ENCODE assay signal across 13 cellular contexts in the genomic region with DNA sequence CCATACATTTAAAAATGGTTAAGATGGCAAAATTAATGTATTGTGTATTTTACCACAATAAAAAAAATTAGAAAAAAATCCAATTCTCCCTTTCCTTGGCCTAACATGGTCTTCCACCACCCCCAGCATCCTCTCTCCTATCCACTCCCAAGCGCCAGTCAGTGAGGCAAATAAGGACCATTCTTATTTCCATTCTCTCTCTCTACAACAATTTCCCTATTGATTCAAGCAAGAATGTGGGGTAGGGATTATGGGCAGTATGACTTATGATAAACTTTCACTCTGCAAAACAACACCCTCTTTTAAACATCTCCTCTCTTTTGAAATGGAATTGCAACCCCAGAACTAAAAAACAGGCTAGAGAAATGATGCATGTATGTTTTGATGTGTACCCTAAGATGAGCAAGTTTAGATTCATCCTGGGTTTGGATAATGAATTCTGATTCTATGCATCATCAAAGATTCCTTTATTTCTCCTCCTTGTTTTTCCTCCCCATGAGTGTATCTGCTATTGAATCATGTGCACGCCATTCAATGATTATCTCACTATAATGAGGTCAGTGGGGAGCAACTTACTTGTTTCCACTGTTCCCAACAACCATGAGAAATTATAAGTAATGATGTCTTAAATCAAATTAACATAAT. TPM values are rescaled to one million over a fixed set of nuclear protein-coding genes. Genes with fewer than 3 reads are reported as not detected.
DNase-seq lines count a peak whose midpoint lies in the region; ATAC-seq and TF ChIP-seq lines count a peak whose summit lies in the region.
"Had no signal": no experiment of that assay in that cellular context is flagged by ENCODE, and none has a peak within 500 bp of the region (broad histone marks: within the 10 kb centered on the region; RNA-seq: fewer than 3 reads in every experiment).

No MANE protein-coding gene starts in this region.

- H3K9me3 ChIP-seq in RWPE2 (ENCODE audit: severe bottlenecking): no peaks in the 10 kb centered on the region
- H3K9me3 ChIP-seq: SJCRH30 had no signal

- H3K27me3 ChIP-seq in BJ (ENCODE audit: control insufficient read depth, insufficient read depth, low read length) (no peaks in the 10 kb centered on the region), RWPE2 (ENCODE audit: insufficient read depth, poor library complexity, severe bottlenecking) (no peaks in the 10 kb centered on the region)
- H3K27me3 ChIP-seq: SJCRH30 had no signal

- H3K27ac ChIP-seq in RWPE2 (ENCODE audit: poor library complexity, severe bottlenecking): peak overlapping the region; percentile 99
- H3K27ac ChIP-seq: SJCRH30 had no signal

- CTCF ChIA-PET in BJ (lab: Yijun Ruan, JAX): interaction anchor here (1.1 kb wide), 2 partner anchors 30 to 54 kb away, joined by 3 to 5 read pairs; no protein-coding TSS in a partner anchor

- DNase-seq in BJ (ENCODE audit: low read depth) (no peak), RWPE2 (ENCODE audit: low spot score) (no peak), fibroblast of gingiva (ENCODE audit: low read depth) (peak; percentile 35), pons (ENCODE audit: low spot score) (peak; percentile 90), HT-29 (ENCODE audit: low spot score) (no peak), islet precursor cell (no peak)
- no peak for DNase-seq in activated CD8-positive, alpha-beta memory T cell treated with anti-CD3 and anti-CD28 coated beads, Interleukin-2, amount 50 U/mL, for 4 hours
- DNase-seq: activated CD4-positive, alpha-beta T cell treated with anti-CD3 and anti-CD28 coated beads, Interleukin-2, amount 10 ng/mL, durations not matched to agents 7 days and 5 days; activated naive CD8-positive, alpha-beta T cell treated with anti-CD3 and anti-CD28 coated beads for 36 hours; SJCRH30; stimulated activated CD4-positive, alpha-beta T cell treated with anti-CD3 and anti-CD28 coated beads, Interleukin-15, amount 100 ng/mL, for 24 hours; stimulated activated naive CD8-positive, alpha-beta T cell treated with anti-CD3 and anti-CD28 coated beads, Interleukin-15, Interleukin-2, amounts not matched to agents 100 U/mL and 50 U/mL, for 24 hours had no signal

- POLR2A ChIA-PET in BJ (lab: Charles Lee): no interaction called here

- H3K36me3 ChIP-seq in BJ (ENCODE audit: control insufficient read depth, insufficient read depth, low read length) (no peaks in the 10 kb centered on the region), RWPE2 (ENCODE audit: low read depth) (peaks cover 49% of the 10 kb centered on the region)

- TF ChIP-seq CTCF in BJ (IDR thresholded peaks at IDR 0.05; ENCODE audit: insufficient read depth, low read depth, low read length): no peak
- TF ChIP-seq CTCF in RWPE2 (IDR thresholded peaks at IDR 0.05; ENCODE audit: poor library complexity, severe bottlenecking): no peak

- 0 out of 2 replicates have a peak overlapping the region, but pooled peaks have one; percentile 1 for H3K4me3 ChIP-seq in BJ (ENCODE audit: low read depth, low read length)
- H3K4me3 ChIP-seq in RWPE2 (ENCODE audit: severe bottlenecking): peak overlapping the region; percentile 1
- H3K4me3 ChIP-seq: SJCRH30 had no signal

- peaks cover 52% of the 10 kb centered on the region for H3K4me1 ChIP-seq in RWPE2 (ENCODE audit: insufficient read depth, poor library complexity, severe bottlenecking)

- peak; percentile 37 for ATAC-seq in RWPE2 (ENCODE audit: low read depth)
- ATAC-seq in GM19455 (IDR thresholded peaks at IDR 0.05; ENCODE audit: unreplicated experiment): no peak
- ATAC-seq: stimulated activated naive CD8-positive, alpha-beta T cell treated with anti-CD3 and anti-CD28 coated beads, Interleukin-15, Interleukin-2, amounts not matched to agents 100 U/mL and 50 U/mL, for 24 hours had no signal

RNA-seq across cellular contexts. Expression of a gene that starts 3.5 kb away (rescaled TPM):
- polyA plus RNA-seq in BJ (2011; rRNA removed): 18.0 and 21.2 TPM in 2 replicates
- 77.1 and 91.6 TPM in 2 replicates for polyA minus RNA-seq in BJ (2011; rRNA and poly(A)+ RNA removed)
- 1.1 and 2.3 TPM in 2 replicates for total RNA-seq in HT-29 (2014; rRNA removed; shearing (Covaris generic))

Comparison
In these comparisons a context has a peak if more than half of its experiments do, and no peak if none do; other contexts are left out.
1. DNase-seq: peak in fibroblast of gingiva (single experiment) and pons (single experiment); none in BJ (single experiment), RWPE2 (single experiment), activated CD8-positive, alpha-beta memory T cell treated with anti-CD3 and anti-CD28 coated beads, Interleukin-2, amount 50 U/mL, for 4 hours (single experiment), HT-29 (single experiment) and islet precursor cell (single experiment).